In the genomic region with DNA sequence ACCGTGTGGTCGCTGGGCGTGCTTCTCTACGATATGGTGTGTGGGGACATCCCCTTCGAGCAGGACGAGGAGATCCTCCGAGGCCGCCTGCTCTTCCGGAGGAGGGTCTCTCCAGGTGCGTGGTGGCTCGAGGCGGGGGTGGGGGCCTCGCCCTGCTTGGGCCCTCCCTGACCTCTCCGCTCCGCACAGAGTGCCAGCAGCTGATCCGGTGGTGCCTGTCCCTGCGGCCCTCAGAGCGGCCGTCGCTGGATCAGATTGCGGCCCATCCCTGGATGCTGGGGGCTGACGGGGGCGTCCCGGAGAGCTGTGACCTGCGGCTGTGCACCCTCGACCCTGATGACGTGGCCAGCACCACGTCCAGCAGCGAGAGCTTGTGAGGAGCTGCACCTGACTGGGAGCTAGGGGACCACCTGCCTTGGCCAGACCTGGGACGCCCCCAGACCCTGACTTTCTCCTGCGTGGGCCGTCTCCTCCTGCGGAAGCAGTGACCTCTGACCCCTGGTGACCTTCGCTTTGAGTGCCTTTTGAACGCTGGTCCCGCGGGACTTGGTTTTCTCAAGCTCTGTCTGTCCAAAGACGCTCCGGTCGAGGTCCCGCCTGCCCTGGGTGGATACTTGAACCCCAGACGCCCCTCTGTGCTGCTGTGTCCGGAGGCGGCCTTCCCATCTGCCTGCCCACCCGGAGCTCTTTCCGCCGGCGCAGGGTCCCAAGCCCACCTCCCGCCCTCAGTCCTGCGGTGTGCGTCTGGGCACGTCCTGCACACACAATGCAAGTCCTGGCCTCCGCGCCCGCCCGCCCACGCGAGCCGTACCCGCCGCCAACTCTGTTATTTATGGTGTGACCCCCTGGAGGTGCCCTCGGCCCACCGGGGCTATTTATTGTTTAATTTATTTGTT, we compare ENCODE assay signal across 8 cellular contexts. TPM values are rescaled to one million over a fixed set of nuclear protein-coding genes. Genes with fewer than 3 reads are reported as not detected.
DNase-seq lines count a peak whose midpoint lies in the region; ATAC-seq and TF ChIP-seq lines count a peak whose summit lies in the region.

No MANE protein-coding gene starts in this region.

- peak overlapping the region; percentile 91 for H3K4me3 Mint-ChIP-seq in activated naive CD4-positive, alpha-beta T cell treated with anti-CD3 and anti-CD28 coated beads for 36 hours

- no peaks in the 10 kb centered on the region for H3K36me3 ChIP-seq in breast epithelium
- peaks cover 7 to 18% (median 12%) of the 10 kb centered on the region in 4 donors for H3K36me3 ChIP-seq in right lobe of liver
- H3K36me3 ChIP-seq in thoracic aorta = peaks cover 21% of the 10 kb centered on the region

- no peak for DNase-seq in activated naive CD4-positive, alpha-beta T cell treated with anti-CD3 and anti-CD28 coated beads for 36 hours
- no peak for DNase-seq in activated naive CD4-positive, alpha-beta T cell treated with anti-CD3 and anti-CD28 coated beads, Interleukin-2, amount 50 U/mL, for 16 hours
- peak; percentile 36 to 50 for DNase-seq in breast epithelium (ENCODE audit: low spot score in 2 of 2)
- peak; percentile 55 to 70 (median 68) for DNase-seq in right lobe of liver
- no peak for DNase-seq in thoracic aorta (ENCODE audit: low spot score)

- H3K9me3 Mint-ChIP-seq in activated naive CD4-positive, alpha-beta T cell treated with anti-CD3 and anti-CD28 coated beads for 36 hours = no peaks in the 10 kb centered on the region

- 33% methylated on average over 15 of the region's 63 CpGs for WGBS in right lobe of liver (ENCODE audit: insufficient coverage, low coverage, low lambda C conversion rate, missing lambda C conversion rate)

- TF ChIP-seq CTCF in breast epithelium (IDR thresholded peaks at IDR 0.05) = no peak
- TF ChIP-seq CTCF in right lobe of liver (IDR thresholded peaks at IDR 0.05) = no peak
- TF ChIP-seq CTCF in thoracic aorta (IDR thresholded peaks at IDR 0.05) = no peak

- H3K27me3 ChIP-seq in breast epithelium = no peaks in the 10 kb centered on the region
- no peaks in the 10 kb centered on the region for H3K27me3 ChIP-seq in right lobe of liver
- no peaks in the 10 kb centered on the region for H3K27me3 ChIP-seq in thoracic aorta (replicated peaks; ENCODE audit: insufficient read depth)

- H3K36me3 Mint-ChIP-seq in activated naive CD4-positive, alpha-beta T cell treated with anti-CD3 and anti-CD28 coated beads for 36 hours (ENCODE audit: low read depth) = peaks cover 35% of the 10 kb centered on the region

- no peaks in the 10 kb centered on the region for H3K27me3 Mint-ChIP-seq in activated naive CD4-positive, alpha-beta T cell treated with anti-CD3 and anti-CD28 coated beads for 36 hours (ENCODE audit: low read depth)

- H3K9me3 ChIP-seq in breast epithelium (no peaks in the 10 kb centered on the region), right lobe of liver (no peaks in the 10 kb centered on the region), thoracic aorta (no peaks in the 10 kb centered on the region)

- ATAC-seq in right lobe of liver (no peak), thoracic aorta (ENCODE audit: insufficient number of reproducible peaks, low FRiP score, low read depth) (no peak), GM19452 (IDR thresholded peaks at IDR 0.05; ENCODE audit: unreplicated experiment) (no peak), GM19455 (IDR thresholded peaks at IDR 0.05; ENCODE audit: unreplicated experiment) (no peak), HG02852 (IDR thresholded peaks at IDR 0.05; ENCODE audit: unreplicated experiment) (no peak)

- intact Hi-C loops in activated naive CD4-positive, alpha-beta T cell treated with anti-CD3 and anti-CD28 coated beads for 36 hours (cut with micrococcal nuclease) = loop anchor here (1.0 to 5.0 kb wide), 5 partner anchors 27 to 509 kb away; no protein-coding TSS in a partner anchor
- intact Hi-C loops in breast epithelium (cut with DNase I; ENCODE audit: low total_unique reads) (loop anchor here (1.0 kb wide), 1 partner anchor 28 kb away; no protein-coding TSS in a partner anchor), right lobe of liver (cut with DNase I) (no loop called here)

- H3K4me1 ChIP-seq in breast epithelium (peaks cover 36 to 49% of the 10 kb centered on the region in 2 donors), right lobe of liver (peaks cover 0 to 63% (median 37%) of the 10 kb centered on the region in 4 donors), thoracic aorta (ENCODE audit: control insufficient read depth in 1 of 2, low read depth in 2 of 2) (peaks cover 31 to 61% of the 10 kb centered on the region in 2 donors)

- peak overlapping the region; percentile 73 to 95 (median 92) for H3K4me3 ChIP-seq in breast epithelium
- peak overlapping the region; percentile 87 to 98 (median 95) for H3K4me3 ChIP-seq in right lobe of liver
- H3K4me3 ChIP-seq in thoracic aorta = peak overlapping the region; percentile 93

- H3K27ac Mint-ChIP-seq in activated naive CD4-positive, alpha-beta T cell treated with anti-CD3 and anti-CD28 coated beads for 36 hours = peak overlapping the region; percentile 93

- peak overlapping the region; percentile 96 to 99 for H3K27ac ChIP-seq in breast epithelium
- peak overlapping the region; percentile 88 to 97 (median 93) for H3K27ac ChIP-seq in right lobe of liver
- peak overlapping the region; percentile 90 to 93 for H3K27ac ChIP-seq in thoracic aorta

- TF ChIP-seq POLR2A in breast epithelium (IDR thresholded peaks at IDR 0.05) (no peak), right lobe of liver (IDR thresholded peaks at IDR 0.05) (no peak)

- H3K4me1 Mint-ChIP-seq in activated naive CD4-positive, alpha-beta T cell treated with anti-CD3 and anti-CD28 coated beads for 36 hours (ENCODE audit: low read depth) = peaks cover 35% of the 10 kb centered on the region

- CTCF ChIA-PET in activated naive CD4-positive, alpha-beta T cell treated with anti-CD3 and anti-CD28 coated beads for 36 hours (lab: Charles Lee) = interaction anchor here (1.0 to 1.3 kb wide), 3 partner anchors 9 to 67 kb away, joined by 3 to 6 read pairs (median 4); no protein-coding TSS in a partner anchor

RNA-seq across cellular contexts. Expression of gene PIM3, which starts 2.4 kb away (rescaled TPM):
- total RNA-seq in activated naive CD4-positive, alpha-beta T cell treated with anti-CD3 and anti-CD28 coated beads for 36 hours = 100 to 1,000 TPM; 202 to 210 TPM
- total RNA-seq in breast epithelium (10 to 100 TPM; 63.0 to 92.1 (median 87.1) TPM), right lobe of liver (10 to 100 TPM; 26.7 to 64.4 (median 32.8) TPM), thoracic aorta (100 to 1,000 TPM in 1 of 2 donors, 10 to 100 TPM in 1; 54.0 to 112 TPM)

RNA-seq across cellular contexts. Expression of gene CRELD2, which starts 44.6 kb away (rescaled TPM):
- total RNA-seq in activated naive CD4-positive, alpha-beta T cell treated with anti-CD3 and anti-CD28 coated beads for 36 hours = 10 to 100 TPM; 15.3 to 16.2 TPM
- total RNA-seq in breast epithelium (10 to 100 TPM; 20.6 to 59.3 (median 39.5) TPM), right lobe of liver (10 to 100 TPM; 26.0 to 56.4 (median 47.8) TPM), thoracic aorta (10 to 100 TPM; 46.1 to 60.1 TPM)

RNA-seq across cellular contexts. Expression of gene ALG12, which starts 44.8 kb away (rescaled TPM):
- total RNA-seq in activated naive CD4-positive, alpha-beta T cell treated with anti-CD3 and anti-CD28 coated beads for 36 hours = 1 to 10 TPM; 7.4 to 9.6 TPM
- total RNA-seq in breast epithelium = 10 to 100 TPM; 16.6 to 22.4 (median 19.7) TPM
- total RNA-seq in right lobe of liver = 10 to 100 TPM; 15.1 to 19.0 (median 16.6) TPM
- total RNA-seq in thoracic aorta = 10 to 100 TPM; 17.4 to 30.1 TPM

RNA-seq across cellular contexts. Expression of gene IL17REL, which starts 49.6 kb away (rescaled TPM):
- under 1 TPM; 0.12 to 0.15 TPM for total RNA-seq in activated naive CD4-positive, alpha-beta T cell treated with anti-CD3 and anti-CD28 coated beads for 36 hours
- not detected for total RNA-seq in breast epithelium
- total RNA-seq in right lobe of liver = not detected
- total RNA-seq in thoracic aorta = not detected

Comparison
In these comparisons a context has a peak if more than half of its experiments do, and no peak if none do; other contexts are left out.
1. DNase-seq: peak in breast epithelium (2 of 2) and right lobe of liver (3 of 3); none in activated naive CD4-positive, alpha-beta T cell treated with anti-CD3 and anti-CD28 coated beads for 36 hours (single experiment), activated naive CD4-positive, alpha-beta T cell treated with anti-CD3 and anti-CD28 coated beads, Interleukin-2, amount 50 U/mL, for 16 hours (single experiment) and thoracic aorta (single experiment).
2. intact Hi-C loops: an anchor here in activated naive CD4-positive, alpha-beta T cell treated with anti-CD3 and anti-CD28 coated beads for 36 hours (1.0 to 5.0 kb wide) and breast epithelium (1.0 kb wide); none called in right lobe of liver.
3. Peak in every context shown above with its lines, with median percentiles within 50 percentile points of each other: H3K27ac ChIP-seq and H3K4me3 ChIP-seq.